ENCODE assay signal across 8 cellular contexts in genomic region chr14:81625343-81625742, GRCh38.
DNase-seq lines count a peak whose midpoint lies in the region; ATAC-seq and TF ChIP-seq lines count a peak whose summit lies in the region.

No MANE protein-coding gene starts in this region.

- H3K9me3 ChIP-seq in transverse colon = no peaks in the 10 kb centered on the region

- H3K9ac ChIP-seq in KMS-11 = no peak overlapping the region

- no peaks in the 10 kb centered on the region for H4K20me1 ChIP-seq in KMS-11 (ENCODE audit: insufficient read depth)

- H3K4me1 ChIP-seq in KMS-11 (ENCODE audit: low read depth, poor library complexity, severe bottlenecking) (no peaks in the 10 kb centered on the region), transverse colon (no peaks in the 10 kb centered on the region)

- H3K27ac ChIP-seq in KMS-11 = no peak overlapping the region
- H3K27ac ChIP-seq in transverse colon = no peak overlapping the region

- in situ Hi-C loops in G401 (cut with HindIII; ENCODE audit: low sequenced_read_pairs) (no loop called here), transverse colon (cut with MboI; ENCODE audit: low pct_ligation_motif_present in 1 of 4, low pct_unique_long_range_greater_than_20kb in 1 of 4, low sequenced_read_pairs in 3 of 4) (no loop called here)

- H3K4me2 ChIP-seq in KMS-11 = no peak overlapping the region

- DNase-seq in G401 (ENCODE audit: low spot score) (peak; percentile 12), OCI-M1 (lab: John Stamatoyannopoulos, UW) (peak; percentile 71), fibroblast of villous mesenchyme (ENCODE audit: low read depth) (peak; percentile 1), transverse colon (no peak)
- DNase-seq in activated CD4-positive, alpha-beta T cell treated with anti-CD3 and anti-CD28 coated beads for 48 hours = no peak

- 3 to 17% methylated on average over 1 of the region's 1 CpG for WGBS in transverse colon (ENCODE audit: low coverage in 1 of 2), 2 donors

- H3K27me3 ChIP-seq in KMS-11 (ENCODE audit: insufficient read depth, low read depth) (no peaks in the 10 kb centered on the region), transverse colon (no peaks in the 10 kb centered on the region)

- TF ChIP-seq POLR2A in transverse colon (IDR thresholded peaks at IDR 0.05) = no peak

- intact Hi-C loops in transverse colon (cut with DNase I; ENCODE audit: low total_unique reads) = no loop called here

- H3K36me3 ChIP-seq in KMS-11 (ENCODE audit: insufficient read depth) (no peaks in the 10 kb centered on the region), transverse colon (no peaks in the 10 kb centered on the region)

- no peak for TF ChIP-seq EP300 in transverse colon (IDR thresholded peaks at IDR 0.05; ENCODE audit: low read depth)

- no peak overlapping the region for H2AFZ ChIP-seq in KMS-11 (ENCODE audit: low read depth)

- no peak overlapping the region for H3K4me3 ChIP-seq in KMS-11 (IDR thresholded peaks at IDR 0.05; ENCODE audit: insufficient read depth, low read depth, low read length)
- no peak overlapping the region for H3K4me3 ChIP-seq in fibroblast of villous mesenchyme (ENCODE audit: low read depth, low read length)
- no peak overlapping the region for H3K4me3 ChIP-seq in transverse colon

- peak; percentile 42; the same call in 1 of the 2 replicates for TF ChIP-seq CTCF in KMS-11 (conservative IDR thresholded peaks at IDR 0.05; ENCODE audit: low read depth, low read length)
- TF ChIP-seq CTCF in fibroblast of villous mesenchyme (IDR thresholded peaks at IDR 0.05; ENCODE audit: insufficient read depth, low read depth, low read length) = no peak
- TF ChIP-seq CTCF in transverse colon (IDR thresholded peaks at IDR 0.05) = peak in 3 of 5 experiments; percentile 19 to 30 (median 28)

- no peaks in the 10 kb centered on the region for H3K79me2 ChIP-seq in KMS-11 (ENCODE audit: insufficient read depth, low read depth)

- ATAC-seq in HG02571 (IDR thresholded peaks at IDR 0.05; ENCODE audit: unreplicated experiment) = no peak
- ATAC-seq in HG02973 (IDR thresholded peaks at IDR 0.05; ENCODE audit: unreplicated experiment) = no peak

Comparison
In these comparisons a context has a peak if more than half of its experiments do, and no peak if none do; other contexts are left out.
1. DNase-seq: peak in G401 (single experiment), OCI-M1 (single experiment) and fibroblast of villous mesenchyme (single experiment); none in transverse colon (single experiment) and activated CD4-positive, alpha-beta T cell treated with anti-CD3 and anti-CD28 coated beads for 48 hours (single experiment).